In the genomic region with DNA sequence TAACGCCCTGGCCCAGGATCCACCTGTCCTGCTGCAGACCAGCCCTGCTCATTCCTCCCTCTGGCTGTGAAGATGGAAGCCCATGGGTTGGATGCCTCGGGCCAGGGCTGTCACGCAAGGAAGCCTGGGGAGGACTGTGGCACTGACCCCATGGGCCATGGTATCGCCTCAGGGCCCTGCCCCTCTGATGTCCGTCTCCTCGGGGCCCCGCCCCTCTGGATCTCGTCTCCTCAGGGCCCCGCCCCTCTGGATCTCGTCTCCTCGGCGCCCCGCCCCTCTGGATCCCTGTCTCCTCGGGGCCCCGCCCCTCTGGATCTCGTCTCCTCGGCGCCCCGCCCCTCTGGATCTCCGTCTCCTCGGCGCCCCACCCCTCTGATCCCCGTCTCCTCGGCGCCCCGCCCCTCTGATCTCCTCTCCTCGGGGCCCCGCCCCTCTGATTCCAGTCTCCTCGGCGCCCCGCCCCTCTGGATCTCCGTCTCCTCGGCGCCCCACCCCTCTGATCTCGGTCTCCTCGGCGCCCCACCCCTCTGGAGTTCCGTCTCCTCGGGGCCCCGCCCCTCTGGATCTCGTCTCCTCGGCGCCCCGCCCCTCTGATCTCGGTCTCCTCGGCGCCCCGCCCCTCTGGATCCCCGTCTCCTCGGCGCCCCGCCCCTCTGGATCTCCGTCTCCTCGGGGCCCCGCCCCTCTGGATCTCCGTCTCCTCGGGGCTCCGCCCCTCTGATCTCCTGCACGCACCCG, we compare ENCODE assay signal across 10 cellular contexts. TPM values are rescaled to one million over a fixed set of nuclear protein-coding genes. Genes with fewer than 3 reads are reported as not detected.
A peak's percentile ranks its signal among the peaks of the same experiment; 100 is the strongest.
DNase-seq lines count a peak whose midpoint lies in the region; ATAC-seq, FAIRE-seq and TF ChIP-seq lines count a peak whose summit lies in the region.
"Had no signal": no experiment of that assay in that cellular context is flagged by ENCODE, and none has a peak within 500 bp of the region (broad histone marks: within the 10 kb centered on the region; RNA-seq: fewer than 3 reads in every experiment).

No MANE protein-coding gene starts in this region.

- 0 to 54% methylated on average over 1 to 16 of the region's 60 CpGs for WGBS in transverse colon (ENCODE audit: low coverage in 1 of 2), 2 donors

- H3K9me3 ChIP-seq in right atrium auricular region (no peaks in the 10 kb centered on the region), Panc1 (ENCODE audit: control insufficient read depth, insufficient read depth, low read depth, low read length) (no peaks in the 10 kb centered on the region), kidney (ENCODE audit: control insufficient read depth in 1 of 2, low read length in 2 of 2) (no peaks in the 10 kb centered on the region), transverse colon (no peaks in the 10 kb centered on the region)

- BruUV-seq in Panc1 (replicated peaks; lab: Mats Ljungman, UMichigan): no TSS peak

- no peak overlapping the region for H3K4me3 Mint-ChIP-seq in activated T-helper 1 cell treated with anti-CD3 and anti-CD28 coated beads, Interleukin-12 subunit alpha, Interleukin-12 subunit beta, Interleukin-2, Interleukin-4 antibody, amounts not matched to agents 30 ng/mL and 10 ng/mL and 1 ng/mL, durations not matched to agents 14 hours and 24 hours and 36 hours
- H3K4me3 Mint-ChIP-seq: T-helper 17 cell had no signal

- H3K9me3 Mint-ChIP-seq in activated T-helper 1 cell treated with anti-CD3 and anti-CD28 coated beads, Interleukin-12 subunit alpha, Interleukin-12 subunit beta, Interleukin-2, Interleukin-4 antibody, amounts not matched to agents 30 ng/mL and 10 ng/mL and 1 ng/mL, durations not matched to agents 14 hours and 24 hours and 36 hours: no peaks in the 10 kb centered on the region

- POLR2A ChIA-PET in Panc1 (lab: Charles Lee): no interaction called here

- in situ Hi-C loops in Panc1 (cut with HindIII; ENCODE audit: low pct_unique_long_range_greater_than_20kb, low sequenced_read_pairs) (no loop called here), transverse colon (cut with MboI; ENCODE audit: low pct_ligation_motif_present in 1 of 4, low pct_unique_long_range_greater_than_20kb in 1 of 4, low sequenced_read_pairs in 3 of 4) (no loop called here)

- no peak overlapping the region for H3K27ac Mint-ChIP-seq in activated T-helper 1 cell treated with anti-CD3 and anti-CD28 coated beads, Interleukin-12 subunit alpha, Interleukin-12 subunit beta, Interleukin-2, Interleukin-4 antibody, amounts not matched to agents 30 ng/mL and 10 ng/mL and 1 ng/mL, durations not matched to agents 14 hours and 24 hours and 36 hours
- H3K27ac Mint-ChIP-seq: T-helper 17 cell had no signal

- no peak for TF ChIP-seq CTCF in right atrium auricular region (IDR thresholded peaks at IDR 0.05)
- TF ChIP-seq CTCF in Panc1 (IDR thresholded peaks at IDR 0.05): no peak
- no peak for TF ChIP-seq CTCF in kidney (IDR thresholded peaks at IDR 0.05; ENCODE audit: borderline replicate concordance, extremely low read depth, insufficient read depth)
- no peak for TF ChIP-seq CTCF in transverse colon (IDR thresholded peaks at IDR 0.05)

- CTCF ChIA-PET in Panc1 (lab: Charles Lee): no interaction called here

- no peak for TF ChIP-seq EP300 in transverse colon (IDR thresholded peaks at IDR 0.05; ENCODE audit: low read depth)

- TF ChIP-seq POLR2A in transverse colon (IDR thresholded peaks at IDR 0.05): no peak

- no peak for FAIRE-seq in kidney (lab: Jason Lieb, UNC)
- FAIRE-seq: colon had no signal

- H3K4me1 ChIP-seq in right atrium auricular region (peaks cover 0 to 51% of the 10 kb centered on the region in 2 donors), Panc1 (ENCODE audit: control insufficient read depth, insufficient read depth, low read length) (peaks cover 25% of the 10 kb centered on the region), kidney (ENCODE audit: control insufficient read depth in 1 of 2, insufficient read depth in 1 of 2, low read depth in 1 of 2, low read length in 2 of 2) (peaks cover 12 to 30% of the 10 kb centered on the region in 2 donors), transverse colon (peaks cover 27 to 44% (median 35%) of the 10 kb centered on the region in 4 donors)

- no peak overlapping the region for H3K9ac ChIP-seq in kidney (ENCODE audit: low read length in 2 of 2)

- intact Hi-C loops in left ventricle myocardium superior (cut with micrococcal nuclease): no loop called here
- intact Hi-C loops in Panc1 (cut with micrococcal nuclease; ENCODE audit: unreplicated experiment): no loop called here
- intact Hi-C loops in kidney (cut with DNase I): no loop called here
- intact Hi-C loops in transverse colon (cut with DNase I; ENCODE audit: low total_unique reads): no loop called here
- intact Hi-C loops in activated T-helper 1 cell treated with anti-CD3 and anti-CD28 coated beads, Interleukin-12 subunit alpha, Interleukin-12 subunit beta, Interleukin-2, Interleukin-4 antibody, amounts not matched to agents 30 ng/mL and 10 ng/mL and 1 ng/mL, durations not matched to agents 14 hours and 24 hours and 36 hours (cut with micrococcal nuclease): no loop called here

- H3K4me1 Mint-ChIP-seq in activated T-helper 1 cell treated with anti-CD3 and anti-CD28 coated beads, Interleukin-12 subunit alpha, Interleukin-12 subunit beta, Interleukin-2, Interleukin-4 antibody, amounts not matched to agents 30 ng/mL and 10 ng/mL and 1 ng/mL, durations not matched to agents 14 hours and 24 hours and 36 hours (ENCODE audit: low read depth): no peaks in the 10 kb centered on the region

- no peaks in the 10 kb centered on the region for H3K27me3 ChIP-seq in right atrium auricular region
- H3K27me3 ChIP-seq in Panc1 (ENCODE audit: control insufficient read depth, insufficient read depth, low read length): no peaks in the 10 kb centered on the region
- H3K27me3 ChIP-seq in transverse colon: peaks cover 41% of the 10 kb centered on the region

- H3K27me3 Mint-ChIP-seq in activated T-helper 1 cell treated with anti-CD3 and anti-CD28 coated beads, Interleukin-12 subunit alpha, Interleukin-12 subunit beta, Interleukin-2, Interleukin-4 antibody, amounts not matched to agents 30 ng/mL and 10 ng/mL and 1 ng/mL, durations not matched to agents 14 hours and 24 hours and 36 hours (ENCODE audit: insufficient read depth): peaks cover 12% of the 10 kb centered on the region

- ATAC-seq in left ventricle myocardium superior: no peak
- peak; percentile 50 for ATAC-seq in Panc1
- ATAC-seq in GM18502 (IDR thresholded peaks at IDR 0.05; ENCODE audit: poor library complexity, unreplicated experiment): no peak
- ATAC-seq in GM18868 (IDR thresholded peaks at IDR 0.05; ENCODE audit: unreplicated experiment): no peak
- ATAC-seq: T-helper 17 cell had no signal

- no peaks in the 10 kb centered on the region for H3K36me3 Mint-ChIP-seq in activated T-helper 1 cell treated with anti-CD3 and anti-CD28 coated beads, Interleukin-12 subunit alpha, Interleukin-12 subunit beta, Interleukin-2, Interleukin-4 antibody, amounts not matched to agents 30 ng/mL and 10 ng/mL and 1 ng/mL, durations not matched to agents 14 hours and 24 hours and 36 hours (ENCODE audit: low read depth)

- no peaks in the 10 kb centered on the region for H3K36me3 ChIP-seq in right atrium auricular region
- no peaks in the 10 kb centered on the region for H3K36me3 ChIP-seq in Panc1 (ENCODE audit: control insufficient read depth, insufficient read depth, low read length)
- no peaks in the 10 kb centered on the region for H3K36me3 ChIP-seq in kidney (ENCODE audit: control insufficient read depth in 1 of 2, insufficient read depth in 2 of 2, low read length in 2 of 2)
- H3K36me3 ChIP-seq in transverse colon: no peaks in the 10 kb centered on the region

- H3K27ac ChIP-seq in right atrium auricular region (peak overlapping the region; percentile 51 to 69), Panc1 (ENCODE audit: low read length) (no peak overlapping the region), kidney (ENCODE audit: low read depth in 2 of 2, low read length in 2 of 2) (peak overlapping the region in 1 of 2 donors; percentile 19), transverse colon (peak overlapping the region; percentile 33 to 59 (median 46))

- H3K4me3 ChIP-seq in right atrium auricular region (peak overlapping the region in 1 of 2 donors; percentile 18), Panc1 (ENCODE audit: low read depth in 2 of 2, low read length in 2 of 2) (peak overlapping the region; percentile 36 to 64), kidney (ENCODE audit: low read length in 2 of 2) (no peak overlapping the region), transverse colon (peak overlapping the region in 1 of 4 donors; percentile 17)

- no peak for DNase-seq in right atrium auricular region (ENCODE audit: low spot score)
- no peak for DNase-seq in left ventricle myocardium superior
- DNase-seq in Panc1 (ENCODE audit: low read depth, low spot score): peak; percentile 17
- DNase-seq in kidney: peak; percentile 85
- peak; percentile 81 for DNase-seq in transverse colon
- DNase-seq in activated T-helper 1 cell treated with anti-CD3 and anti-CD28 coated beads, Interleukin-12 subunit alpha, Interleukin-12 subunit beta, Interleukin-2, Interleukin-4 antibody, amounts not matched to agents 30 ng/mL and 10 ng/mL and 1 ng/mL, durations not matched to agents 14 hours and 24 hours and 36 hours (ENCODE audit: low spot score): no peak
- DNase-seq: T-helper 17 cell had no signal

RNA-seq across cellular contexts. Expression of gene METRNL, which starts 24.0 kb away (rescaled TPM):
- total RNA-seq in right atrium auricular region: 100 to 1,000 TPM in 1 of 2 donors, 10 to 100 TPM in 1; 62.9 to 104 TPM
- total RNA-seq in left ventricle myocardium superior: 68.4 TPM
- 21.0 TPM for total RNA-seq in Panc1 (2021; ENCODE audit: unreplicated experiment)
- polyA plus RNA-seq in Panc1 (2012; ENCODE audit: insufficient read length): 44.9 TPM
- 61.5 TPM for total RNA-seq in kidney
- 107 TPM for polyA plus RNA-seq in kidney (ENCODE audit: insufficient read depth, low read depth, low replicate concordance)
- 100 to 1,000 TPM in 2 of 4 donors, 10 to 100 TPM in 2; 46.8 to 325 (median 112) TPM for total RNA-seq in transverse colon
- total RNA-seq in activated T-helper 1 cell treated with anti-CD3 and anti-CD28 coated beads, Interleukin-12 subunit alpha, Interleukin-12 subunit beta, Interleukin-2, Interleukin-4 antibody, amounts not matched to agents 30 ng/mL and 10 ng/mL and 1 ng/mL, durations not matched to agents 14 hours and 24 hours and 36 hours: 31.1 and 31.4 TPM in 2 replicates

Comparison
In these comparisons a context has a peak if more than half of its experiments do, and no peak if none do; other contexts are left out.
1. DNase-seq: peak in Panc1 (single experiment), kidney (single experiment) and transverse colon (single experiment); none in right atrium auricular region (single experiment), left ventricle myocardium superior (single experiment) and activated T-helper 1 cell treated with anti-CD3 and anti-CD28 coated beads, Interleukin-12 subunit alpha, Interleukin-12 subunit beta, Interleukin-2, Interleukin-4 antibody, amounts not matched to agents 30 ng/mL and 10 ng/mL and 1 ng/mL, durations not matched to agents 14 hours and 24 hours and 36 hours (single experiment).
2. H3K4me3 ChIP-seq: peak in Panc1 (2 of 2); none in kidney (0 of 2).